8 cellular contexts compared by ENCODE assay signal in genomic region chr9:14314929-14315753, GRCh38. TPM values are rescaled to one million over a fixed set of nuclear protein-coding genes. Genes with fewer than 3 reads are reported as not detected.
DNase-seq lines count a peak whose midpoint lies in the region; ATAC-seq and TF ChIP-seq lines count a peak whose summit lies in the region.

No MANE protein-coding gene starts in this region.

- peaks cover 19% of the 10 kb centered on the region for H3K4me1 Mint-ChIP-seq in activated CD8-positive, alpha-beta memory T cell treated with anti-CD3 and anti-CD28 coated beads, Interleukin-2, amount 10 ng/mL, durations not matched to agents 7 days and 5 days

- H3K27ac Mint-ChIP-seq in activated CD8-positive, alpha-beta memory T cell treated with anti-CD3 and anti-CD28 coated beads, Interleukin-2, amount 10 ng/mL, durations not matched to agents 7 days and 5 days: no peak overlapping the region

- H3K4me1 ChIP-seq in muscle layer of duodenum (ENCODE audit: control insufficient read depth in 1 of 2, insufficient read depth in 2 of 2, low read length in 2 of 2) (peaks cover 0 to 31% of the 10 kb centered on the region in 2 donors), uterus (peaks cover 0 to 5% of the 10 kb centered on the region in 2 donors)

- DNase-seq in EH (ENCODE audit: low read depth) (peak; percentile 16), GOT3 (lab: John Stamatoyannopoulos, UW) (peak; percentile 11), NCI-H2029 (lab: John Stamatoyannopoulos, UW) (peak; percentile 61), fibroblast of mammary gland (ENCODE audit: low read depth) (peak; percentile 80), uterus (peak; percentile 94 to 96)
- DNase-seq in activated CD8-positive, alpha-beta memory T cell treated with anti-CD3 and anti-CD28 coated beads, Interleukin-2, amount 10 ng/mL, durations not matched to agents 7 days and 5 days: no peak

- peaks cover 73% of the 10 kb centered on the region for H3K27me3 Mint-ChIP-seq in activated CD8-positive, alpha-beta memory T cell treated with anti-CD3 and anti-CD28 coated beads, Interleukin-2, amount 10 ng/mL, durations not matched to agents 7 days and 5 days

- peak overlapping the region; percentile 93 for H3K27ac ChIP-seq in muscle layer of duodenum (ENCODE audit: low read length)
- peak overlapping the region; percentile 98 to 100 for H3K27ac ChIP-seq in uterus

- peak; percentile 70 for ATAC-seq in activated CD8-positive, alpha-beta memory T cell treated with anti-CD3 and anti-CD28 coated beads, Interleukin-2, amount 10 ng/mL, durations not matched to agents 7 days and 5 days
- no peak for ATAC-seq in HG03439 (IDR thresholded peaks at IDR 0.05; ENCODE audit: unreplicated experiment)

- H3K4me3 Mint-ChIP-seq in activated CD8-positive, alpha-beta memory T cell treated with anti-CD3 and anti-CD28 coated beads, Interleukin-2, amount 10 ng/mL, durations not matched to agents 7 days and 5 days: peak overlapping the region; percentile 62

- H3K9me3 ChIP-seq in muscle layer of duodenum (ENCODE audit: control insufficient read depth in 1 of 2, low read length in 2 of 2): no peaks in the 10 kb centered on the region
- no peaks in the 10 kb centered on the region for H3K9me3 ChIP-seq in uterus

- CTCF ChIA-PET in activated CD8-positive, alpha-beta memory T cell treated with anti-CD3 and anti-CD28 coated beads, Interleukin-2, amount 10 ng/mL, durations not matched to agents 7 days and 5 days (lab: Charles Lee): no interaction called here

- H3K36me3 Mint-ChIP-seq in activated CD8-positive, alpha-beta memory T cell treated with anti-CD3 and anti-CD28 coated beads, Interleukin-2, amount 10 ng/mL, durations not matched to agents 7 days and 5 days: peaks cover 3% of the 10 kb centered on the region

- TF ChIP-seq POLR2A in uterus (IDR thresholded peaks at IDR 0.05): peak; percentile 26 to 80

- TF ChIP-seq CTCF in fibroblast of mammary gland (conservative IDR thresholded peaks at IDR 0.05; ENCODE audit: control insufficient read depth, insufficient read depth, low read depth, low read length): no peak
- TF ChIP-seq CTCF in uterus (IDR thresholded peaks at IDR 0.05): peak in 2 of 4 experiments; percentile 1 to 5

- no peaks in the 10 kb centered on the region for H3K36me3 ChIP-seq in muscle layer of duodenum (ENCODE audit: control insufficient read depth in 1 of 2, insufficient read depth in 2 of 2, low read length in 2 of 2)
- H3K36me3 ChIP-seq in uterus: no peaks in the 10 kb centered on the region

- H3K4me3 ChIP-seq in fibroblast of mammary gland (ENCODE audit: control insufficient read depth, low read depth, low read length): peak overlapping the region; percentile 71
- peak overlapping the region; percentile 72 to 78 for H3K4me3 ChIP-seq in muscle layer of duodenum (ENCODE audit: low read depth in 1 of 2, low read length in 2 of 2)
- H3K4me3 ChIP-seq in uterus: peak overlapping the region; percentile 63 to 87

- H3K9me3 Mint-ChIP-seq in activated CD8-positive, alpha-beta memory T cell treated with anti-CD3 and anti-CD28 coated beads, Interleukin-2, amount 10 ng/mL, durations not matched to agents 7 days and 5 days (ENCODE audit: low read depth): no peaks in the 10 kb centered on the region

- no peaks in the 10 kb centered on the region for H3K27me3 ChIP-seq in muscle layer of duodenum (ENCODE audit: low read depth, low read length)
- H3K27me3 ChIP-seq in uterus: no peaks in the 10 kb centered on the region

- intact Hi-C loops in uterus (cut with DNase I; ENCODE audit: low total_unique reads): loop anchor here (5.0 kb wide), 1 partner anchor 43 kb away; no protein-coding TSS in a partner anchor

RNA-seq across cellular contexts. Expression of gene NFIB, which starts 1.2 kb away (rescaled TPM):
- total RNA-seq in activated CD8-positive, alpha-beta memory T cell treated with anti-CD3 and anti-CD28 coated beads, Interleukin-2, amount 10 ng/mL, durations not matched to agents 7 days and 5 days: not detected
- total RNA-seq in uterus: 100 to 1,000 TPM in 3 of 4 donors, 10 to 100 TPM in 1; 85.3 to 173 (median 115) TPM

Comparison
In these comparisons a context has a peak if more than half of its experiments do, and no peak if none do; other contexts are left out.
1. RNA of gene NFIB, which starts 1.2 kb away (total RNA-seq): 85.3 to 173 TPM in uterus; not detected in activated CD8-positive, alpha-beta memory T cell treated with anti-CD3 and anti-CD28 coated beads, Interleukin-2, amount 10 ng/mL, durations not matched to agents 7 days and 5 days; every median in the first group is over 10 times any median in the second.
2. Peak in every context shown above with its lines, with median percentiles within 50 percentile points of each other: H3K4me3 ChIP-seq.